Comparison of ENCODE assay signal across 13 cellular contexts in genomic region chr22:37749223-37749622, GRCh38. TPM values are rescaled to one million over a fixed set of nuclear protein-coding genes. Genes with fewer than 3 reads are reported as not detected.
DNase-seq lines count a peak whose midpoint lies in the region; ATAC-seq and TF ChIP-seq lines count a peak whose summit lies in the region.
"Had no signal": no experiment of that assay in that cellular context is flagged by ENCODE, and none has a peak within 500 bp of the region (broad histone marks: within the 10 kb centered on the region; RNA-seq: fewer than 3 reads in every experiment).

No MANE protein-coding gene starts in this region.

- H3K4me3 ChIP-seq in upper lobe of left lung, result no peak overlapping the region
- H3K4me3 ChIP-seq: MG63, SJSA1 had no signal

- H3K9me3 ChIP-seq in upper lobe of left lung, result no peaks in the 10 kb centered on the region
- H3K9me3 ChIP-seq: MG63, SJSA1 had no signal

- no peaks in the 10 kb centered on the region for H3K27me3 Mint-ChIP-seq in activated CD4-positive, alpha-beta T cell treated with anti-CD3 and anti-CD28 coated beads, Interleukin-2, amount 10 ng/mL, durations not matched to agents 7 days and 5 days
- H3K27me3 Mint-ChIP-seq in activated CD4-positive, alpha-beta T cell treated with anti-CD3 and anti-CD28 coated beads, Interleukin-2, amount 10 ng/mL, durations not matched to agents 24 days and 14 days, result no peaks in the 10 kb centered on the region
- H3K27me3 Mint-ChIP-seq in endothelial cell (ENCODE audit: unreplicated experiment) (peaks cover 12% of the 10 kb centered on the region), nephron (ENCODE audit: low read depth) (peaks cover 3% of the 10 kb centered on the region)

- H3K27me3 ChIP-seq in upper lobe of left lung, result no peaks in the 10 kb centered on the region
- H3K27me3 ChIP-seq: MG63, SJSA1 had no signal

- WGBS in upper lobe of left lung, 2 donors, result 69 to 70% methylated on average over 12 of the region's 12 CpGs

- peak overlapping the region; percentile 95 to 100 (median 99) for H3K27ac ChIP-seq in upper lobe of left lung
- H3K27ac ChIP-seq: SJSA1 had no signal

- CTCF ChIA-PET in activated CD4-positive, alpha-beta T cell treated with anti-CD3 and anti-CD28 coated beads, Interleukin-2, amount 10 ng/mL, durations not matched to agents 7 days and 5 days (lab: Charles Lee), result interaction anchor here (0.6 kb wide), 2 partner anchors 47 to 147 kb away, joined by 3 read pairs; no protein-coding TSS in a partner anchor

- no peak for DNase-seq in activated CD4-positive, alpha-beta T cell treated with anti-CD3 and anti-CD28 coated beads, Interleukin-2, amount 10 ng/mL, durations not matched to agents 7 days and 5 days
- no peak for DNase-seq in activated CD4-positive, alpha-beta T cell treated with anti-CD3 and anti-CD28 coated beads, Interleukin-2, amount 10 ng/mL, durations not matched to agents 24 days and 14 days
- DNase-seq in endothelial cell (ENCODE audit: low spot score) (no peak), upper lobe of left lung (peak in 1 of 2 donors; percentile 87)
- DNase-seq in stimulated activated CD4-positive, alpha-beta T cell treated with anti-CD3 and anti-CD28 coated beads, Interleukin-15, amount 100 ng/mL, for 24 hours, result no peak
- DNase-seq: activated CD4-positive, alpha-beta T cell treated with anti-CD3 and anti-CD28 coated beads for 1 hour; DMS79; NCI-H446 treated with DMSO at 0.1 percent for 48 hours had no signal

- peak overlapping the region; percentile 31 for H3K27ac Mint-ChIP-seq in activated CD4-positive, alpha-beta T cell treated with anti-CD3 and anti-CD28 coated beads, Interleukin-2, amount 10 ng/mL, durations not matched to agents 7 days and 5 days
- H3K27ac Mint-ChIP-seq in activated CD4-positive, alpha-beta T cell treated with anti-CD3 and anti-CD28 coated beads, Interleukin-2, amount 10 ng/mL, durations not matched to agents 24 days and 14 days, result no peak overlapping the region
- H3K27ac Mint-ChIP-seq in endothelial cell (ENCODE audit: unreplicated experiment) (peak overlapping the region; percentile 52), nephron (peak overlapping the region in 1 of 3 experiments; percentile 84)

- H3K4me1 ChIP-seq in upper lobe of left lung, result peaks cover 74 to 85% (median 79%) of the 10 kb centered on the region in 4 donors

- no peaks in the 10 kb centered on the region for H3K36me3 Mint-ChIP-seq in activated CD4-positive, alpha-beta T cell treated with anti-CD3 and anti-CD28 coated beads, Interleukin-2, amount 10 ng/mL, durations not matched to agents 7 days and 5 days (ENCODE audit: low read depth)
- H3K36me3 Mint-ChIP-seq in activated CD4-positive, alpha-beta T cell treated with anti-CD3 and anti-CD28 coated beads, Interleukin-2, amount 10 ng/mL, durations not matched to agents 24 days and 14 days (ENCODE audit: low read depth), result peaks cover 9% of the 10 kb centered on the region
- H3K36me3 Mint-ChIP-seq in endothelial cell (ENCODE audit: low read depth, unreplicated experiment), result peaks cover 10% of the 10 kb centered on the region
- H3K36me3 Mint-ChIP-seq in nephron (ENCODE audit: low read depth), result peaks cover 4% of the 10 kb centered on the region

- no peaks in the 10 kb centered on the region for H3K9me3 Mint-ChIP-seq in activated CD4-positive, alpha-beta T cell treated with anti-CD3 and anti-CD28 coated beads, Interleukin-2, amount 10 ng/mL, durations not matched to agents 7 days and 5 days
- H3K9me3 Mint-ChIP-seq in activated CD4-positive, alpha-beta T cell treated with anti-CD3 and anti-CD28 coated beads, Interleukin-2, amount 10 ng/mL, durations not matched to agents 24 days and 14 days, result no peaks in the 10 kb centered on the region
- H3K9me3 Mint-ChIP-seq in endothelial cell (ENCODE audit: unreplicated experiment), result no peaks in the 10 kb centered on the region
- H3K9me3 Mint-ChIP-seq in nephron, result no peaks in the 10 kb centered on the region

- H3K4me1 Mint-ChIP-seq in activated CD4-positive, alpha-beta T cell treated with anti-CD3 and anti-CD28 coated beads, Interleukin-2, amount 10 ng/mL, durations not matched to agents 7 days and 5 days, result peaks cover 30% of the 10 kb centered on the region
- peaks cover 17% of the 10 kb centered on the region for H3K4me1 Mint-ChIP-seq in activated CD4-positive, alpha-beta T cell treated with anti-CD3 and anti-CD28 coated beads, Interleukin-2, amount 10 ng/mL, durations not matched to agents 24 days and 14 days
- H3K4me1 Mint-ChIP-seq in endothelial cell (ENCODE audit: unreplicated experiment) (peaks cover 28% of the 10 kb centered on the region), nephron (peaks cover 33% of the 10 kb centered on the region)

- intact Hi-C loops in activated CD4-positive, alpha-beta T cell treated with anti-CD3 and anti-CD28 coated beads, Interleukin-2, amount 10 ng/mL, durations not matched to agents 24 days and 14 days (cut with micrococcal nuclease), result loop anchor here (5.0 kb wide), 1 partner anchor 112 kb away; the partner anchor contains the start of gene SH3BP1

- no peak for TF ChIP-seq EP300 in upper lobe of left lung (IDR thresholded peaks at IDR 0.05)

- POLR2A ChIA-PET in activated CD4-positive, alpha-beta T cell treated with anti-CD3 and anti-CD28 coated beads, Interleukin-2, amount 10 ng/mL, durations not matched to agents 7 days and 5 days (lab: Charles Lee), result no interaction called here

- no peak for TF ChIP-seq CTCF in endothelial cell (IDR thresholded peaks at IDR 0.05; ENCODE audit: unreplicated experiment)
- TF ChIP-seq CTCF in nephron (IDR thresholded peaks at IDR 0.05; ENCODE audit: unreplicated experiment in 3 of 3), result no peak
- no peak for TF ChIP-seq CTCF in upper lobe of left lung (IDR thresholded peaks at IDR 0.05)

- ATAC-seq in upper lobe of left lung (ENCODE audit: low FRiP score in 2 of 2) (no peak), HG02938 (IDR thresholded peaks at IDR 0.05; ENCODE audit: unreplicated experiment) (no peak), GM19395 (IDR thresholded peaks at IDR 0.05; ENCODE audit: unreplicated experiment) (no peak)

- TF ChIP-seq POLR2A in upper lobe of left lung (IDR thresholded peaks at IDR 0.05), result peak in 1 of 4 donors; percentile 60

- H3K4me3 Mint-ChIP-seq in activated CD4-positive, alpha-beta T cell treated with anti-CD3 and anti-CD28 coated beads, Interleukin-2, amount 10 ng/mL, durations not matched to agents 7 days and 5 days, result no peak overlapping the region
- no peak overlapping the region for H3K4me3 Mint-ChIP-seq in activated CD4-positive, alpha-beta T cell treated with anti-CD3 and anti-CD28 coated beads, Interleukin-2, amount 10 ng/mL, durations not matched to agents 24 days and 14 days
- H3K4me3 Mint-ChIP-seq in endothelial cell (ENCODE audit: unreplicated experiment) (peak overlapping the region; percentile 37), nephron (peak overlapping the region; percentile 14 to 83 (median 42))

- H3K36me3 ChIP-seq in upper lobe of left lung, result peaks cover 0 to 8% (median 4%) of the 10 kb centered on the region in 4 donors

RNA-seq across cellular contexts. Expression of gene TRIOBP, which starts 52.4 kb away (rescaled TPM):
- 10 to 100 TPM; 44.1 to 53.5 TPM for total RNA-seq in activated CD4-positive, alpha-beta T cell treated with anti-CD3 and anti-CD28 coated beads, Interleukin-2, amount 10 ng/mL, durations not matched to agents 7 days and 5 days
- total RNA-seq in activated CD4-positive, alpha-beta T cell treated with anti-CD3 and anti-CD28 coated beads, Interleukin-2, amount 10 ng/mL, durations not matched to agents 24 days and 14 days, result 33.3 and 34.8 TPM in 2 replicates
- total RNA-seq in endothelial cell (ENCODE audit: unreplicated experiment), result 110 TPM
- 100 to 1,000 TPM in 4 of 6 donors, 10 to 100 TPM in 2; 76.5 to 151 (median 113) TPM for total RNA-seq in upper lobe of left lung

RNA-seq across cellular contexts. Expression of gene GCAT, which starts 58.5 kb away (rescaled TPM):
- total RNA-seq in activated CD4-positive, alpha-beta T cell treated with anti-CD3 and anti-CD28 coated beads, Interleukin-2, amount 10 ng/mL, durations not matched to agents 7 days and 5 days, result 10 to 100 TPM; 10.4 to 12.0 TPM
- 27.7 and 28.9 TPM in 2 replicates for total RNA-seq in activated CD4-positive, alpha-beta T cell treated with anti-CD3 and anti-CD28 coated beads, Interleukin-2, amount 10 ng/mL, durations not matched to agents 24 days and 14 days
- total RNA-seq in endothelial cell (ENCODE audit: unreplicated experiment) (4.1 TPM), upper lobe of left lung (10 to 100 TPM in 2 of 6 donors, 1 to 10 TPM in 4; 2.7 to 16.7 (median 7.5) TPM)

Comparison
In these comparisons a context has a peak if more than half of its experiments do, and no peak if none do; other contexts are left out.
1. H3K4me3 Mint-ChIP-seq: peak in endothelial cell (single experiment) and nephron (3 of 3); none in activated CD4-positive, alpha-beta T cell treated with anti-CD3 and anti-CD28 coated beads, Interleukin-2, amount 10 ng/mL, durations not matched to agents 7 days and 5 days (single experiment) and activated CD4-positive, alpha-beta T cell treated with anti-CD3 and anti-CD28 coated beads, Interleukin-2, amount 10 ng/mL, durations not matched to agents 24 days and 14 days (single experiment).